Comparison of ENCODE assay signal across 13 cellular contexts in genomic region chr16:8751481-8752311, GRCh38. TPM values are rescaled to one million over a fixed set of nuclear protein-coding genes. Genes with fewer than 3 reads are reported as not detected.
DNase-seq lines count a peak whose midpoint lies in the region; ATAC-seq and TF ChIP-seq lines count a peak whose summit lies in the region.
"Had no signal": no experiment of that assay in that cellular context is flagged by ENCODE, and none has a peak within 500 bp of the region (broad histone marks: within the 10 kb centered on the region; RNA-seq: fewer than 3 reads in every experiment).

No MANE protein-coding gene starts in this region.

- H2BK5ac ChIP-seq in trophoblast cell (ENCODE audit: low read depth, low read length, poor library complexity): no peak overlapping the region

- H3K36me3 ChIP-seq in trophoblast cell (ENCODE audit: control insufficient read depth in 1 of 2, insufficient read depth in 2 of 2, low read length in 2 of 2): no peaks in the 10 kb centered on the region

- WGBS in trophoblast cell (ENCODE audit: extremely low coverage, insufficient coverage, insufficient read length): no CpG with 5 or more reads among the region's 14 CpGs

- H4K12ac ChIP-seq in trophoblast cell (ENCODE audit: low read depth, low read length): no peak overlapping the region

- H3K9me3 ChIP-seq in trophoblast cell (ENCODE audit: insufficient read depth, low read depth, low read length): no peaks in the 10 kb centered on the region

- no peak for TF ChIP-seq CTCF in fibroblast of mammary gland (conservative IDR thresholded peaks at IDR 0.05; ENCODE audit: control insufficient read depth, insufficient read depth, low read depth, low read length)

- H2AFZ ChIP-seq in trophoblast cell (ENCODE audit: insufficient read depth, low read length, poor library complexity): no peak overlapping the region

- no peak overlapping the region for H3K23ac ChIP-seq in trophoblast cell (ENCODE audit: low read length)

- H3K79me2 ChIP-seq in trophoblast cell (ENCODE audit: control insufficient read depth, insufficient read depth, low read length, poor library complexity): no peaks in the 10 kb centered on the region

- H2AK5ac ChIP-seq in trophoblast cell (ENCODE audit: low read length): no peak overlapping the region

- DNase-seq in GM04503 (ENCODE audit: low read depth): peak; percentile 51
- DNase-seq in RPMI7951 (ENCODE audit: low read depth): peak; percentile 68
- peak; percentile 67 for DNase-seq in fibroblast of mammary gland (ENCODE audit: low read depth)
- peak; percentile 29 to 78 for DNase-seq in trophoblast cell
- no peak for DNase-seq in activated CD4-positive, alpha-beta T cell treated with anti-CD3 and anti-CD28 coated beads, Interleukin-2, amount 50 U/mL, for 4 hours
- DNase-seq in NCI-H2227 (lab: John Stamatoyannopoulos, UW; ENCODE audit: unreplicated experiment): no peak
- DNase-seq: activated CD4-positive, alpha-beta T cell treated with anti-CD3 and anti-CD28 coated beads, Interleukin-2, amount 10 ng/mL, durations not matched to agents 7 days and 5 days; activated naive CD8-positive, alpha-beta T cell treated with anti-CD3 and anti-CD28 coated beads, Interleukin-2, amount 50 U/mL, for 24 hours; hippocampal formation; NCI-H1105 treated with DMSO at 0.1 percent for 48 hours; RPMI8226 had no signal

- H3K27me3 ChIP-seq in trophoblast cell (ENCODE audit: insufficient read depth, low read length): no peaks in the 10 kb centered on the region

- no peak overlapping the region for H3K4me3 ChIP-seq in fibroblast of mammary gland (ENCODE audit: control insufficient read depth, low read depth, low read length)
- no peak overlapping the region for H3K4me3 ChIP-seq in trophoblast cell (ENCODE audit: low read depth, low read length)

- H2BK12ac ChIP-seq in trophoblast cell (ENCODE audit: low read length): no peak overlapping the region

- H3K79me1 ChIP-seq in trophoblast cell (ENCODE audit: low read length): no peaks in the 10 kb centered on the region

- H3K18ac ChIP-seq in trophoblast cell (ENCODE audit: low read length): no peak overlapping the region

- peaks cover 7 to 10% of the 10 kb centered on the region in 2 experiments for H3K4me1 ChIP-seq in trophoblast cell (ENCODE audit: control insufficient read depth in 1 of 2, insufficient read depth in 2 of 2, low read length in 2 of 2)

- no peak overlapping the region for H3K14ac ChIP-seq in trophoblast cell (ENCODE audit: low read length)

- H3K27ac ChIP-seq in trophoblast cell (ENCODE audit: low read depth, low read length): no peak overlapping the region

- H2BK120ac ChIP-seq in trophoblast cell (ENCODE audit: insufficient read depth, low read length, poor library complexity): no peak overlapping the region

- H3K4me2 ChIP-seq in trophoblast cell (ENCODE audit: low read length): no peak overlapping the region

- no peak overlapping the region for H4K8ac ChIP-seq in trophoblast cell (ENCODE audit: low read depth, low read length)

- H3K9ac ChIP-seq in trophoblast cell (ENCODE audit: low read length): no peak overlapping the region

- H4K91ac ChIP-seq in trophoblast cell (ENCODE audit: low read depth, low read length): no peak overlapping the region

- ATAC-seq in GM21786 (IDR thresholded peaks at IDR 0.05; ENCODE audit: unreplicated experiment): no peak
- no peak for ATAC-seq in HG03460 (IDR thresholded peaks at IDR 0.05; ENCODE audit: unreplicated experiment)
- ATAC-seq: activated naive CD8-positive, alpha-beta T cell treated with anti-CD3 and anti-CD28 coated beads, Interleukin-2, amount 50 U/mL, for 24 hours had no signal

- H3K4ac ChIP-seq in trophoblast cell (ENCODE audit: low read depth, low read length): no peak overlapping the region

RNA-seq across cellular contexts. Expression of gene TMEM186, which starts 45.7 kb away (rescaled TPM):
- 6.5 and 8.4 TPM in 2 replicates for total RNA-seq in RPMI7951 (2014; rRNA removed; shearing (Covaris generic))
- 6.2 and 6.3 TPM in 2 replicates for polyA plus RNA-seq in trophoblast cell (2013)

RNA-seq across cellular contexts. Expression of gene PMM2, which starts 45.9 kb away (rescaled TPM):
- total RNA-seq in RPMI7951 (2014; rRNA removed; shearing (Covaris generic)): 27.0 and 30.3 TPM in 2 replicates
- 38.7 and 42.3 TPM in 2 replicates for polyA plus RNA-seq in trophoblast cell (2013)

Comparison
In these comparisons a context has a peak if more than half of its experiments do, and no peak if none do; other contexts are left out.
1. DNase-seq: peak in GM04503 (single experiment), RPMI7951 (single experiment), fibroblast of mammary gland (single experiment) and trophoblast cell (2 of 2); none in activated CD4-positive, alpha-beta T cell treated with anti-CD3 and anti-CD28 coated beads, Interleukin-2, amount 50 U/mL, for 4 hours (0 of 2) and NCI-H2227 (single experiment).